In genomic region chr16:2835638-2836493, GRCh38 we compare ENCODE assay signal across 9 cellular contexts. TPM values are rescaled to one million over a fixed set of nuclear protein-coding genes. Genes with fewer than 3 reads are reported as not detected.
DNase-seq lines count a peak whose midpoint lies in the region; ATAC-seq, FAIRE-seq and TF ChIP-seq lines count a peak whose summit lies in the region.
"Had no signal": no experiment of that assay in that cellular context is flagged by ENCODE, and none has a peak within 500 bp of the region (broad histone marks: within the 10 kb centered on the region; RNA-seq: fewer than 3 reads in every experiment).

No MANE protein-coding gene starts in this region.

- no peak for TF ChIP-seq CTCF in A549 (IDR thresholded peaks at IDR 0.05)
- peak in 4 of 7 experiments; percentile 11 to 39 (median 35) for TF ChIP-seq CTCF in body of pancreas (IDR thresholded peaks at IDR 0.05)
- TF ChIP-seq CTCF in left lung (IDR thresholded peaks at IDR 0.05) = no peak

- WGBS in A549 (ENCODE audit: missing lambda C conversion rate) = 20% methylated on average over 20 of the region's 22 CpGs
- WGBS in body of pancreas, 2 donors = 24 to 29% methylated on average over 19 to 22 of the region's 22 CpGs

- no peak overlapping the region for H3K27ac Mint-ChIP-seq in stimulated activated memory B cell treated with anti-CD40 and anti-IgM and Interleukin-4, amounts not matched to agents 10 μg/mL and 1 μg/mL and 100 μg/mL, for 72 hours
- H3K27ac Mint-ChIP-seq: activated naive CD4-positive, alpha-beta T cell treated with anti-CD3 and anti-CD28 coated beads, Interleukin-2, amount 50 U/mL, for 24 hours had no signal

- no peaks in the 10 kb centered on the region for H3K9me3 Mint-ChIP-seq in stimulated activated memory B cell treated with anti-CD40 and anti-IgM and Interleukin-4, amounts not matched to agents 10 μg/mL and 1 μg/mL and 100 μg/mL, for 72 hours
- H3K9me3 Mint-ChIP-seq: activated naive CD4-positive, alpha-beta T cell treated with anti-CD3 and anti-CD28 coated beads, Interleukin-2, amount 50 U/mL, for 24 hours had no signal

- no peak for TF ChIP-seq POLR2A in A549 (IDR thresholded peaks at IDR 0.05; ENCODE audit: low read length)
- TF ChIP-seq POLR2A in body of pancreas (IDR thresholded peaks at IDR 0.05) = peak in 2 of 3 donors; percentile 38 to 59

- peak overlapping the region; percentile 60 for H3K4me2 ChIP-seq in A549

- CTCF ChIA-PET in A549 (lab: Yijun Ruan, JAX) = interaction anchor here (1.0 to 1.6 kb wide), 2 partner anchors 32 to 83 kb away, joined by 3 to 10 read pairs; no protein-coding TSS in a partner anchor

- peaks cover 67% of the 10 kb centered on the region for H3K27me3 Mint-ChIP-seq in stimulated activated memory B cell treated with anti-CD40 and anti-IgM and Interleukin-4, amounts not matched to agents 10 μg/mL and 1 μg/mL and 100 μg/mL, for 72 hours
- H3K27me3 Mint-ChIP-seq: activated naive CD4-positive, alpha-beta T cell treated with anti-CD3 and anti-CD28 coated beads, Interleukin-2, amount 50 U/mL, for 24 hours had no signal

- H3K36me3 ChIP-seq in body of pancreas (replicated peaks in 1 of 2; ENCODE audit: insufficient read depth in 1 of 2, low read depth in 2 of 2) = no peaks in the 10 kb centered on the region
- no peaks in the 10 kb centered on the region for H3K36me3 ChIP-seq in left lung

- H3K27ac ChIP-seq in A549 (peak overlapping the region; percentile 79 to 90), body of pancreas (peak overlapping the region; percentile 62 to 85 (median 78)), left lung (peak overlapping the region; percentile 56 to 68)

- H3K27me3 ChIP-seq in body of pancreas (no peaks in the 10 kb centered on the region), left lung (peaks cover 0 to 6% of the 10 kb centered on the region in 2 donors)

- no peak for TF ChIP-seq RAD21 in A549 (conservative IDR thresholded peaks at IDR 0.05 in 1 of 2, IDR thresholded peaks at IDR 0.05 in 1 of 2)

- H3K9me3 ChIP-seq in A549 = no peaks in the 10 kb centered on the region
- no peaks in the 10 kb centered on the region for H3K9me3 ChIP-seq in body of pancreas
- no peaks in the 10 kb centered on the region for H3K9me3 ChIP-seq in left lung

- ATAC-seq in A549 = peak; percentile 74 to 82
- ATAC-seq in body of pancreas = peak; percentile 83
- peak; percentile 83 for ATAC-seq in left lung
- ATAC-seq in GM21786 (IDR thresholded peaks at IDR 0.05; ENCODE audit: unreplicated experiment) = no peak
- ATAC-seq in stimulated activated memory B cell treated with anti-CD40 and anti-IgM and Interleukin-4, amounts not matched to agents 10 μg/mL and 1 μg/mL and 100 μg/mL, for 72 hours = no peak

- peak; percentile 99 for FAIRE-seq in A549 (lab: Jason Lieb, UNC)

- H3K4me1 ChIP-seq in A549 (peaks cover 41% of the 10 kb centered on the region), body of pancreas (no peaks in the 10 kb centered on the region), left lung (no peaks in the 10 kb centered on the region)

- POLR2A ChIA-PET in A549 (lab: Yijun Ruan, JAX) = interaction anchor here (0.8 kb wide), 1 partner anchor 32 kb away, joined by 4 read pairs; no protein-coding TSS in a partner anchor

- H3K36me3 Mint-ChIP-seq in stimulated activated memory B cell treated with anti-CD40 and anti-IgM and Interleukin-4, amounts not matched to agents 10 μg/mL and 1 μg/mL and 100 μg/mL, for 72 hours = no peaks in the 10 kb centered on the region
- H3K36me3 Mint-ChIP-seq: activated naive CD4-positive, alpha-beta T cell treated with anti-CD3 and anti-CD28 coated beads, Interleukin-2, amount 50 U/mL, for 24 hours had no signal

- H3K4me1 Mint-ChIP-seq in stimulated activated memory B cell treated with anti-CD40 and anti-IgM and Interleukin-4, amounts not matched to agents 10 μg/mL and 1 μg/mL and 100 μg/mL, for 72 hours = no peaks in the 10 kb centered on the region

- TF ChIP-seq EP300 in A549 (IDR thresholded peaks at IDR 0.05) = peak; percentile 76 to 85; a peak in 3 of 5 replicates

- intact Hi-C loops in body of pancreas (cut with DNase I) = no loop called here
- intact Hi-C loops in left lung (cut with DNase I) = no loop called here

- H3K4me3 ChIP-seq in A549 (no peak overlapping the region), body of pancreas (no peak overlapping the region), left lung (no peak overlapping the region)

- H3K4me3 Mint-ChIP-seq in stimulated activated memory B cell treated with anti-CD40 and anti-IgM and Interleukin-4, amounts not matched to agents 10 μg/mL and 1 μg/mL and 100 μg/mL, for 72 hours = no peak overlapping the region
- H3K4me3 Mint-ChIP-seq: activated naive CD4-positive, alpha-beta T cell treated with anti-CD3 and anti-CD28 coated beads, Interleukin-2, amount 50 U/mL, for 24 hours had no signal

- DNase-seq in A549 (ENCODE audit: low read depth in 1 of 2, low spot score in 1 of 2) (peak; percentile 90 to 93), HK-2 (ENCODE audit: unreplicated experiment) (peak; percentile 90), body of pancreas (peak; percentile 62 to 82 (median 73)), left lung (peak; percentile 57 to 75), NCI-H1092 treated with DMSO at 0.1 percent for 48 hours (lab: John Stamatoyannopoulos, UW) (no peak), Kasumi-1 (lab: John Stamatoyannopoulos, UW) (no peak)

TF ChIP-seq in A549, 52 proteins besides CTCF, POLR2A, EP300 and RAD21 (continues in another document):
- TF ChIP-seq PBX3 (IDR thresholded peaks at IDR 0.05) (no peak), ATOH8 (CRISPR knock-in tag; IDR thresholded peaks at IDR 0.05; ENCODE audit: low read depth) (no peak; the same call in 1 of the 2 replicates), USF2 (IDR thresholded peaks at IDR 0.05) (peak; percentile 12; the same call in 1 of the 2 replicates), HDAC2 (IDR thresholded peaks at IDR 0.05) (no peak)

RNA-seq across cellular contexts. Expression of gene ZG16B, which starts 5.8 kb away (rescaled TPM):
- polyA plus RNA-seq in A549 (2011; rRNA removed) (0.85 and 0.86 TPM in 2 replicates), A549 (2017; fragmentation: RNase III; extraction: RNeasy Plus Mini Kit Qiagen cat#74134 plus additional on column Dnase treatment) (0.40 to 0.59 TPM (median 0.54 TPM) in 3 replicates)
- polyA plus RNA-seq in A549 (2012; cell fraction: cytosol; rRNA removed) = 0.48 and 0.51 TPM in 2 replicates
- polyA plus RNA-seq in A549 (2012; cell fraction: nucleus; rRNA removed) = 0.60 and 1.3 TPM in 2 replicates
- 0.54 and 0.58 TPM in 2 replicates for polyA minus RNA-seq in A549 (2011; rRNA and poly(A)+ RNA removed)
- total RNA-seq in body of pancreas (not detected), left lung (1 to 10 TPM in 1 of 2 donors, under 1 TPM in 1; 0.61 to 1.4 TPM)

RNA-seq across cellular contexts. Expression of gene PRSS21, which starts 18.8 kb away (rescaled TPM):
- 0.16 and 0.23 TPM in 2 replicates for polyA plus RNA-seq in A549 (2011; rRNA removed)
- polyA plus RNA-seq in A549 (2012; cell fraction: cytosol; rRNA removed) = 0.44 and 0.60 TPM in 2 replicates
- 1.3 and 2.2 TPM in 2 replicates for polyA plus RNA-seq in A549 (2012; cell fraction: nucleus; rRNA removed)
- 0.08 to 0.12 TPM in 2 of 3 replicates, not detected in the other for polyA plus RNA-seq in A549 (2017; fragmentation: RNase III; extraction: RNeasy Plus Mini Kit Qiagen cat#74134 plus additional on column Dnase treatment)
- polyA minus RNA-seq in A549 (2011; rRNA and poly(A)+ RNA removed) = not detected in 2 replicates
- 1 to 10 TPM in 1 of 2 donors, under 1 TPM in 1; 0.66 to 1.6 TPM for total RNA-seq in body of pancreas
- total RNA-seq in left lung = 1 to 10 TPM in 1 of 2 donors, under 1 TPM in 1; 0.90 to 2.5 TPM

RNA-seq across cellular contexts. Expression of gene PRSS22, which starts 22.1 kb away (rescaled TPM):
- polyA plus RNA-seq in A549 (2011; rRNA removed) (not detected in 2 replicates), A549 (2017; fragmentation: RNase III; extraction: RNeasy Plus Mini Kit Qiagen cat#74134 plus additional on column Dnase treatment) (0.10 to 0.33 TPM in 2 of 3 replicates, not detected in the other)
- 0.08 and 0.12 TPM in 2 replicates for polyA plus RNA-seq in A549 (2012; cell fraction: cytosol; rRNA removed)
- polyA plus RNA-seq in A549 (2012; cell fraction: nucleus; rRNA removed) = 0.18 and 0.45 TPM in 2 replicates
- polyA minus RNA-seq in A549 (2011; rRNA and poly(A)+ RNA removed) = not detected in 2 replicates
- total RNA-seq in body of pancreas (10 to 100 TPM in 1 of 2 donors, 1 to 10 TPM in 1; 3.6 to 19.4 TPM), left lung (10 to 100 TPM; 15.7 to 16.7 TPM)

RNA-seq across cellular contexts. Expression of gene PRSS41, which starts 37.6 kb away (rescaled TPM):
- not detected in 2 replicates for polyA plus RNA-seq in A549 (2011; rRNA removed)
- not detected in 2 replicates for polyA plus RNA-seq in A549 (2012; cell fraction: cytosol; rRNA removed)
- not detected in 2 replicates for polyA plus RNA-seq in A549 (2012; cell fraction: nucleus; rRNA removed)
- polyA plus RNA-seq in A549 (2017; fragmentation: RNase III; extraction: RNeasy Plus Mini Kit Qiagen cat#74134 plus additional on column Dnase treatment) = not detected in 3 replicates
- polyA minus RNA-seq in A549 (2011; rRNA and poly(A)+ RNA removed) = not detected in 2 replicates
- not detected for total RNA-seq in body of pancreas
- not detected for total RNA-seq in left lung

RNA-seq across cellular contexts. Expression of gene FLYWCH2, which starts 47.1 kb away (rescaled TPM):
- polyA plus RNA-seq in A549 (2011; rRNA removed) = 22.7 and 23.2 TPM in 2 replicates
- 67.8 and 89.3 TPM in 2 replicates for polyA plus RNA-seq in A549 (2012; cell fraction: cytosol; rRNA removed)
- 52.7 and 59.0 TPM in 2 replicates for polyA plus RNA-seq in A549 (2012; cell fraction: nucleus; rRNA removed)
- polyA plus RNA-seq in A549 (2017; fragmentation: RNase III; extraction: RNeasy Plus Mini Kit Qiagen cat#74134 plus additional on column Dnase treatment) = 40.1 to 42.1 TPM (median 41.2 TPM) in 3 replicates
- polyA minus RNA-seq in A549 (2011; rRNA and poly(A)+ RNA removed) = 6.4 and 7.4 TPM in 2 replicates
- 10 to 100 TPM; 23.6 to 49.1 TPM for total RNA-seq in body of pancreas
- total RNA-seq in left lung = 10 to 100 TPM; 22.1 to 22.4 TPM

Comparison
In these comparisons a context has a peak if more than half of its experiments do, and no peak if none do; other contexts are left out.
1. ATAC-seq: peak in A549 (2 of 2), body of pancreas (single experiment) and left lung (single experiment); none in GM21786 (single experiment) and stimulated activated memory B cell treated with anti-CD40 and anti-IgM and Interleukin-4, amounts not matched to agents 10 μg/mL and 1 μg/mL and 100 μg/mL, for 72 hours (single experiment).
2. DNase-seq: peak in A549 (2 of 2), HK-2 (single experiment), body of pancreas (4 of 4) and left lung (2 of 2); none in NCI-H1092 treated with DMSO at 0.1 percent for 48 hours (single experiment) and Kasumi-1 (0 of 2).
3. CTCF ChIP-seq: peak in body of pancreas (4 of 7); none in A549 (single experiment) and left lung (0 of 2).
4. Peak in every context shown above with its lines, with median percentiles within 50 percentile points of each other: H3K27ac ChIP-seq.